In the genomic region with DNA sequence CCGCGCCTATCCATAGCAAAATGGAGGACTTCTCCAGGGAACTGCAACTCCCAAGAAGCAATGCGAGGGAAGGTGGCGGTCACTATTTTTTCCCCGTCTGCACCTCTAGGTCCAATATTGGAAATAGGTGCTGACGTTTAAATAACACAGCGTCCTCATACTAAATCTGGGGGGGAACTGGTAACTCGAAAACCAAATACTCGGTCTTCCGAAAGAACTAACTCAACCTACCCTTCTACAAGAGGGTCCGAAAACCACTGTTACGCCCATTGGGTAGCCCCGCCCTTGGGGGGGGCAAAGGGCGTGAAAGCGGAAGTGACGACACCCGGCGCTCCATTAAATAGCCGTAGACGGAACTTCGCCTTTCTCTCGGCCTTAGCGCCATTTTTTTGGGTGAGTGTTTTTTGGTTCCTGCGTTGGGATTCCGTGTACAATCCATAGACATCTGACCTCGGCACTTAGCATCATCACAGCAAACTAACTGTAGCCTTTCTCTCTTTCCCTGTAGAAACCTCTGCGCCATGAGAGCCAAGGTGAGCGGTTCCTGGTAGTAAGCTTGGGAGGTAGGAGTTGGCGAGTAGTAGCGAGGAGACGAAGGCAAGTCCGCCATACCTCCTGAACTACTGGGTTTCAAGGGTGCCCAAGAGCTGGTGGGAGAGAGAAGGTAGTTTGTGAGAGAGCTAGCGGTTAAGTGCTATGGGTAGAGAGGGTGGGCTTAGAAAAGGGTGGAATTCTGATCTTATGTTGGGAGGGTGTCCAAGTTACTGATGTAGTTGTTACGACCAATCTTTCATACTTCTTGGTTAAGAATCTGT, we compare ENCODE assay signal across 8 cellular contexts. TPM values are rescaled to one million over a fixed set of nuclear protein-coding genes. Genes with fewer than 3 reads are reported as not detected.
A peak's percentile ranks its signal among the peaks of the same experiment; 100 is the strongest.
DNase-seq lines count a peak whose midpoint lies in the region; ATAC-seq and TF ChIP-seq lines count a peak whose summit lies in the region.

A gene (plus strand): TSS at position 367 of the 815 bp plus-strand sequence.

- peak within 1 kb of the TSS; percentile 100 for H3K27ac Mint-ChIP-seq in activated CD8-positive, alpha-beta T cell treated with anti-CD3 and anti-CD28 coated beads, Interleukin-2, amount 10 ng/mL, durations not matched to agents 7 days and 5 days

- peak within 1 kb of the TSS; percentile 63 for H3K4me3 ChIP-seq in lung

- CTCF ChIA-PET in activated CD8-positive, alpha-beta T cell treated with anti-CD3 and anti-CD28 coated beads, Interleukin-2, amount 10 ng/mL, durations not matched to agents 7 days and 5 days (lab: Charles Lee) = interaction anchor here (0.8 to 4.9 kb wide), 15 partner anchors 9 to 378 kb away, joined by 3 to 122 read pairs (median 12); a partner anchor contains a TSS

- H3K27me3 ChIP-seq in lung (ENCODE audit: control insufficient read depth, insufficient read depth) = no peaks in the 10 kb centered on the region

- peak; percentile 47 to 96 (median 89) for DNase-seq in C1 segment of cervical spinal cord (lab: John Stamatoyannopoulos, UW)
- peak; percentile 95 for DNase-seq in HS-5 (ENCODE audit: low read depth)
- peak; percentile 59 for DNase-seq in NK-92 (lab: John Stamatoyannopoulos, UW; ENCODE audit: unreplicated experiment)
- DNase-seq in activated CD8-positive, alpha-beta T cell treated with anti-CD3 and anti-CD28 coated beads, Interleukin-2, amount 10 ng/mL, durations not matched to agents 7 days and 5 days = peak; percentile 96
- peak; percentile 90 for DNase-seq in effector CD8-positive, alpha-beta T cell (lab: John Stamatoyannopoulos, UW)
- peak; percentile 95 for DNase-seq in lung (ENCODE audit: low spot score)
- DNase-seq in stimulated activated CD4-positive, alpha-beta T cell treated with anti-CD3 and anti-CD28 coated beads, TNF-alpha, amount 100 ng/mL, for 4 hours (ENCODE audit: low read depth in 3 of 3) = peak; percentile 87 to 92 (median 90)

- H3K4me1 Mint-ChIP-seq in activated CD8-positive, alpha-beta T cell treated with anti-CD3 and anti-CD28 coated beads, Interleukin-2, amount 10 ng/mL, durations not matched to agents 7 days and 5 days (ENCODE audit: low read depth) = peaks cover 39% of the 10 kb centered on the region

- ATAC-seq in GM19397 (IDR thresholded peaks at IDR 0.05; ENCODE audit: unreplicated experiment) (peak; percentile 39), lung (ENCODE audit: insufficient read depth, low FRiP score) (peak; percentile 73)
- ATAC-seq in activated CD8-positive, alpha-beta T cell treated with anti-CD3 and anti-CD28 coated beads, Interleukin-2, amount 10 ng/mL, durations not matched to agents 7 days and 5 days = peak; percentile 30

- H3K36me3 Mint-ChIP-seq in activated CD8-positive, alpha-beta T cell treated with anti-CD3 and anti-CD28 coated beads, Interleukin-2, amount 10 ng/mL, durations not matched to agents 7 days and 5 days (ENCODE audit: low read depth) = peaks cover 60% of the 10 kb centered on the region

- POLR2A ChIA-PET in activated CD8-positive, alpha-beta T cell treated with anti-CD3 and anti-CD28 coated beads, Interleukin-2, amount 10 ng/mL, durations not matched to agents 7 days and 5 days (lab: Charles Lee) = interaction anchor here (0.6 to 5.2 kb wide), 15 partner anchors 8 to 378 kb away, joined by 3 to 105 read pairs (median 5); a partner anchor contains a TSS

- H3K4me3 Mint-ChIP-seq in activated CD8-positive, alpha-beta T cell treated with anti-CD3 and anti-CD28 coated beads, Interleukin-2, amount 10 ng/mL, durations not matched to agents 7 days and 5 days = peak within 1 kb of the TSS; percentile 100

- H3K9me3 ChIP-seq in lung (ENCODE audit: control insufficient read depth in 2 of 2, insufficient read depth in 1 of 2, low read length in 1 of 2) = no peaks in the 10 kb centered on the region

- TF ChIP-seq CTCF in lung (IDR thresholded peaks at IDR 0.05; ENCODE audit: control extremely low read depth, extremely low read depth) = no peak

- WGBS in lung, 2 donors = 0% methylated on average over 34 of the region's 34 CpGs

- no peaks in the 10 kb centered on the region for H3K27me3 Mint-ChIP-seq in activated CD8-positive, alpha-beta T cell treated with anti-CD3 and anti-CD28 coated beads, Interleukin-2, amount 10 ng/mL, durations not matched to agents 7 days and 5 days (ENCODE audit: low read depth)

- no peaks in the 10 kb centered on the region for H3K4me1 ChIP-seq in lung (ENCODE audit: control insufficient read depth in 2 of 2, insufficient read depth in 2 of 2, low read length in 2 of 2)

- H3K9me3 Mint-ChIP-seq in activated CD8-positive, alpha-beta T cell treated with anti-CD3 and anti-CD28 coated beads, Interleukin-2, amount 10 ng/mL, durations not matched to agents 7 days and 5 days (ENCODE audit: insufficient read depth) = no peaks in the 10 kb centered on the region

- H3K36me3 ChIP-seq in lung (ENCODE audit: control insufficient read depth in 2 of 2, insufficient read depth in 2 of 2, low read length in 2 of 2) = peaks cover 12 to 19% of the 10 kb centered on the region in 2 donors

- H3K27ac ChIP-seq in lung (ENCODE audit: low read depth in 1 of 2, low read length in 1 of 2) = peak within 1 kb of the TSS; percentile 91 to 99

RNA-seq across cellular contexts. Expression of the gene that starts here (rescaled TPM):
- 1,000 to 10,000 TPM; 3,845 to 4,046 TPM for total RNA-seq in activated CD8-positive, alpha-beta T cell treated with anti-CD3 and anti-CD28 coated beads, Interleukin-2, amount 10 ng/mL, durations not matched to agents 7 days and 5 days
- 1,000 to 10,000 TPM; 1,569 to 3,132 TPM for total RNA-seq in lung
- polyA plus RNA-seq in lung = 1,000 to 10,000 TPM; 4,690 to 5,737 TPM

Comparison
In these comparisons a context has a peak if more than half of its experiments do, and no peak if none do; other contexts are left out.
1. Peak in every context shown above with its lines: DNase-seq, ATAC-seq, H3K4me3 ChIP-seq and H3K27ac ChIP-seq.